Comparison of ENCODE assay signal across 1 cellular context in the genomic region with DNA sequence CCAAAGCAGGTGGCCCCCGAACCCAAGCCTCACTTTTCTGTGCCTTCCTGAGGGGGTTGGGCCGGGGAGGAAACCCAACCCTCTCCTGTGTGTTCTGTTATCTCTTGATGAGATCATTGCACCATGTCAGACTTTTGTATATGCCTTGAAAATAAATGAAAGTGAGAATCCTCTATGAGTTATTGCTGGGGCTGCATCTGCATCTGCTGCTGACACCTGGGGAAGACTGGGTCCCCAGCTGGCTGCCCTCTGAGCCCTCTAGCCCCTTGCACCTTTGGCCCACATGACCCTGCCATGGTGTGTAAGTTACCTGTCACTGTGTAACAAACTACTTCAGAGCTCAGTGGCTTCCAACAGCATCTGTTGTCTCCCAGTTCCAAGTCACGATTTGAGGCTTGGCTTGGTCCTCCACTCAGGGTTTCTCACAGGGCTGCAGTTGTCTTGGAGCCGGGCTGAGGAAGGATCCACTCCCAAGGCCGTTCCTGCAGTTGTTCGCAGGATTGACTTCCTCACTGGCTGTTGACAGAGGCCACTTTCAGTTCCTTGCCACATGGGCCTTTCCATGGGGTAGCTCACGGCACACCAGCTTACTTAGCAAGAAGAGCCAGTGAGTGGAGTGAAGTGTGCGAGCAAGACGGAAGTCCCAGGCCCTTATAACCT.
TF ChIP-seq lines count a peak whose summit lies in the region.

No MANE protein-coding gene starts in this region.

TF ChIP-seq in endothelial cell of umbilical vein, 7 proteins besides CTCF, POLR2A, EP300 and RAD21 (continued from another document):
- TF ChIP-seq FOS (IDR thresholded peaks at IDR 0.05; ENCODE audit: borderline replicate concordance, insufficient read depth, low read length) = no peak
TF ChIP-seq in endothelial cell of umbilical vein: peak in this region for 1.
